In the genomic region with DNA sequence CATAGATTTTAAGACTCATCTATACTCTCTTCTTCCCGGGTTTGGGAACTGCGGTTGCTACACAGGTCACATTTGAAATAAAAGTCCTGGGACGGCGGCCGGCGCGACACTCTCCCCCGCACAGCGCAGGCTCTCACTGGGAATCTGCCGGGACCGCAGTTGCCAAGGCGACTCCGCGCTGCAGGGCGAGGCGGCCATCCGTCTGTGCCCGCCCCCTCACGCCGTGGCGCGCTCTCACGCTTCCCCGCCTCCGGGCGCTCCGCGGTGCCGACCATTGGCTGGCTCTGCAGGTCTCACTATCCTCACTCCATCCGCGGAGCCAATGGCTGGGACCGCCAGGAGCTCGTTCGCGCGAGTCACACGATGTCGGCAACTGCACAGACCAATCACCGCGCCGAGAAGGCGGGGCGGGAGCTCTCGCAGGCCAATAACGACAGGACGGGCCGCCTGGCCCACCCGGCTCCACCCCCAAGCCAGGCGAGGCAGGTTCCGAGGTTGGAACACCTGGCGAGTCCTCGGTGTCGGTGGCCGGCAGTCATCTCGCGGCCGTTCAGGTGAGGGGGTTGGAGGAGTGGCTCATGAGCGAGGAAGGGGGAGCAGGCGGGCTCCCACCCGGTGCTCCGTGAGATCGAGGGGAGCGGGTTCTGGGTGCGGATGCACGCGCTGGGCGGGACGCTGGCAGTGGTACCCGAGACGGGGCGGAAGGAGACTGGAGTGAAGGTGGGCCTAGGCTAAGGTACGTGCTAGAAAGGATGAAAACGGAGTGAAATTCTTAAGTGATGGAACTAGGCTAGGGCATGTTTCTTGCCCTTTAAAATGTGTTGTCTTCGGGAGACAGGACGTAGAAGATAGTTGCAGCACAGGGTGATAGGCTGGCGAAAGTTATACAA, we compare ENCODE assay signal across 1 cellular context.
TF ChIP-seq lines count a peak whose summit lies in the region.

A gene (plus strand): TSS at position 459 of the 890 bp plus-strand sequence. CDS start 5,702 bp downstream, outside the sequence.

TF ChIP-seq in SK-N-SH, 30 proteins besides CTCF, POLR2A, EP300 and RAD21 (continued from another document):
- TF ChIP-seq YY1 (IDR thresholded peaks at IDR 0.05; ENCODE audit: low read depth) (peak; percentile 12; the same call in 1 of the 2 replicates), RXRA (IDR thresholded peaks at IDR 0.05; ENCODE audit: borderline replicate concordance, low read depth) (no peak), SIN3A (IDR thresholded peaks at IDR 0.05; ENCODE audit: borderline replicate concordance, low read depth, low read length) (no peak), NRF1 (IDR thresholded peaks at IDR 0.05; ENCODE audit: low read depth, low read length) (no peak), MEF2A (IDR thresholded peaks at IDR 0.05; ENCODE audit: borderline replicate concordance, low read depth) (no peak), EZH2phosphoT487 (IDR thresholded peaks at IDR 0.05; ENCODE audit: borderline replicate concordance, low read depth) (no peak), RCOR1 (IDR thresholded peaks at IDR 0.05; ENCODE audit: low read length) (no peak), CHD2 (IDR thresholded peaks at IDR 0.05; ENCODE audit: low read length, partially characterized antibody) (peak; percentile 96)
- TF ChIP-seq, protein P1, sequence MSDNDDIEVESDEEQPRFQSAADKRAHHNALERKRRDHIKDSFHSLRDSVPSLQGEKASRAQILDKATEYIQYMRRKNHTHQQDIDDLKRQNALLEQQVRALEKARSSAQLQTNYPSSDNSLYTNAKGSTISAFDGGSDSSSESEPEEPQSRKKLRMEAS (IDR thresholded peaks at IDR 0.05; ENCODE audit: low read depth): peak; percentile 43; the same call in 1 of the 2 replicates
- TF ChIP-seq, protein P2, sequence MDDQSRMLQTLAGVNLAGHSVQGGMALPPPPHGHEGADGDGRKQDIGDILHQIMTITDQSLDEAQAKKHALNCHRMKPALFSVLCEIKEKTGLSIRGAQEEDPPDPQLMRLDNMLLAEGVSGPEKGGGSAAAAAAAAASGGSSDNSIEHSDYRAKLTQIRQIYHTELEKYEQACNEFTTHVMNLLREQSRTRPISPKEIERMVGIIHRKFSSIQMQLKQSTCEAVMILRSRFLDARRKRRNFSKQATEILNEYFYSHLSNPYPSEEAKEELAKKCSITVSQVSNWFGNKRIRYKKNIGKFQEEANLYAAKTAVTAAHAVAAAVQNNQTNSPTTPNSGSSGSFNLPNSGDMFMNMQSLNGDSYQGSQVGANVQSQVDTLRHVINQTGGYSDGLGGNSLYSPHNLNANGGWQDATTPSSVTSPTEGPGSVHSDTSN (IDR thresholded peaks at IDR 0.05): peak; percentile 96
- TF ChIP-seq, protein P3, sequence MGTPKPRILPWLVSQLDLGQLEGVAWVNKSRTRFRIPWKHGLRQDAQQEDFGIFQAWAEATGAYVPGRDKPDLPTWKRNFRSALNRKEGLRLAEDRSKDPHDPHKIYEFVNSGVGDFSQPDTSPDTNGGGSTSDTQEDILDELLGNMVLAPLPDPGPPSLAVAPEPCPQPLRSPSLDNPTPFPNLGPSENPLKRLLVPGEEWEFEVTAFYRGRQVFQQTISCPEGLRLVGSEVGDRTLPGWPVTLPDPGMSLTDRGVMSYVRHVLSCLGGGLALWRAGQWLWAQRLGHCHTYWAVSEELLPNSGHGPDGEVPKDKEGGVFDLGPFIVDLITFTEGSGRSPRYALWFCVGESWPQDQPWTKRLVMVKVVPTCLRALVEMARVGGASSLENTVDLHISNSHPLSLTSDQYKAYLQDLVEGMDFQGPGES (IDR thresholded peaks at IDR 0.05; ENCODE audit: low read depth, low read length): peak; percentile 87
- TF ChIP-seq, protein P4, sequence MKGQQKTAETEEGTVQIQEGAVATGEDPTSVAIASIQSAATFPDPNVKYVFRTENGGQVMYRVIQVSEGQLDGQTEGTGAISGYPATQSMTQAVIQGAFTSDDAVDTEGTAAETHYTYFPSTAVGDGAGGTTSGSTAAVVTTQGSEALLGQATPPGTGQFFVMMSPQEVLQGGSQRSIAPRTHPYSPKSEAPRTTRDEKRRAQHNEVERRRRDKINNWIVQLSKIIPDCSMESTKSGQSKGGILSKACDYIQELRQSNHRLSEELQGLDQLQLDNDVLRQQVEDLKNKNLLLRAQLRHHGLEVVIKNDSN (IDR thresholded peaks at IDR 0.05; ENCODE audit: borderline replicate concordance, low read depth): no peak
